In genomic region chr1:55646181-55646580, GRCh38 we compare ENCODE assay signal across 16 cellular contexts.
A peak's percentile ranks its signal among the peaks of the same experiment; 100 is the strongest.
DNase-seq lines count a peak whose midpoint lies in the region; ATAC-seq, FAIRE-seq and TF ChIP-seq lines count a peak whose summit lies in the region.
"Had no signal": no experiment of that assay in that cellular context is flagged by ENCODE, and none has a peak within 500 bp of the region (broad histone marks: within the 10 kb centered on the region; RNA-seq: fewer than 3 reads in every experiment).

No MANE protein-coding gene starts in this region.

- no peaks in the 10 kb centered on the region for H3K79me2 ChIP-seq in keratinocyte (ENCODE audit: control insufficient read depth, insufficient read depth, low read length)

- no peaks in the 10 kb centered on the region for H3K27me3 ChIP-seq in keratinocyte (ENCODE audit: control insufficient read depth, extremely low read depth, insufficient read depth, low read length)
- H3K27me3 ChIP-seq: BLaER1 had no signal

- H3K4me1 ChIP-seq in keratinocyte (ENCODE audit: control insufficient read depth, extremely low read depth, insufficient read depth, low read length), result peaks cover 18% of the 10 kb centered on the region
- H3K4me1 ChIP-seq: HAP-1 had no signal

- H3K9me1 ChIP-seq in keratinocyte (ENCODE audit: control insufficient read depth, extremely low read depth, insufficient read depth, low read length), result no peaks in the 10 kb centered on the region

- H3K27ac ChIP-seq in RWPE1, result no peak overlapping the region
- H3K27ac ChIP-seq in keratinocyte (ENCODE audit: control insufficient read depth, insufficient read depth, low read length), result no peak overlapping the region
- H3K27ac ChIP-seq: 22Rv1, BLaER1 had no signal

- no peaks in the 10 kb centered on the region for H4K20me1 ChIP-seq in keratinocyte (ENCODE audit: control insufficient read depth, extremely low read depth, insufficient read depth, low read length)
- H4K20me1 ChIP-seq: BLaER1 had no signal

- no peak overlapping the region for H3K9ac ChIP-seq in keratinocyte (ENCODE audit: control insufficient read depth, extremely low read depth, insufficient read depth, low read length)
- H3K9ac ChIP-seq: BLaER1 had no signal

- H3K9me3 ChIP-seq in keratinocyte (ENCODE audit: control insufficient read depth, low read depth, low read length), result no peaks in the 10 kb centered on the region
- H3K9me3 ChIP-seq: BLaER1, HAP-1 had no signal

- POLR2A ChIA-PET in RWPE1 (lab: Yijun Ruan, JAX; ENCODE audit: low non-redundant PET), result no interaction called here

- DNase-seq in DMS 273 (lab: John Stamatoyannopoulos, UW; ENCODE audit: unreplicated experiment) (peak; percentile 14), DMS 273 treated with DMSO at 0.1 percent for 48 hours (lab: John Stamatoyannopoulos, UW) (no peak), RWPE1 (ENCODE audit: low spot score) (peak; percentile 30), epithelial cell of esophagus (ENCODE audit: low read depth) (peak; percentile 72), keratinocyte (ENCODE audit: low read depth, low spot score) (no peak), HTR-8/SVneo (ENCODE audit: insufficient read length, low spot score) (no peak), Right ventricle myocardium inferior (ENCODE audit: missing footprints) (no peak)
- DNase-seq: CD4-positive, alpha-beta memory T cell; DMS53 had no signal

- peak; percentile 69 for FAIRE-seq in keratinocyte (lab: Jason Lieb, UNC)
- no peak for FAIRE-seq in HTR-8/SVneo (lab: Jason Lieb, UNC)
- FAIRE-seq: G401.6, GM12891, GM19239 had no signal

- dilution Hi-C loops in keratinocyte (cut with MboI; ENCODE audit: extremely low pct_ligation_motif_present, low sequenced_read_pairs), result no loop called here

- H2AFZ ChIP-seq in keratinocyte (ENCODE audit: control insufficient read depth, low read length), result peak overlapping the region; percentile 82

- no peaks in the 10 kb centered on the region for H3K36me3 ChIP-seq in keratinocyte (ENCODE audit: control insufficient read depth in 2 of 2, extremely low read depth in 1 of 2, insufficient read depth in 2 of 2, low read length in 2 of 2)
- H3K36me3 ChIP-seq: BLaER1, HAP-1 had no signal

- TF ChIP-seq CTCF in RWPE1 (conservative IDR thresholded peaks at IDR 0.05; ENCODE audit: low read depth) (no peak), epithelial cell of esophagus (IDR thresholded peaks at IDR 0.05; ENCODE audit: insufficient read depth, low read depth, low read length, missing control alignments) (no peak), keratinocyte (optimal IDR thresholded peaks at IDR 0.05 in 1 of 3, IDR thresholded peaks at IDR 0.05 in 1 of 3, conservative IDR thresholded peaks at IDR 0.05 in 1 of 3; ENCODE audit: extremely low read depth in 1 of 3, insufficient read depth in 2 of 3, low read length in 3 of 3) (no peak)

- ATAC-seq in Right ventricle myocardium inferior (no peak), HG02870 (IDR thresholded peaks at IDR 0.05; ENCODE audit: unreplicated experiment) (no peak)

- no peak overlapping the region for H3K4me3 ChIP-seq in epithelial cell of esophagus (ENCODE audit: low read length)
- peak overlapping the region in 1 of 3 experiments; percentile 18 for H3K4me3 ChIP-seq in keratinocyte (ENCODE audit: control insufficient read depth in 2 of 3, extremely low read depth in 1 of 3, insufficient read depth in 2 of 3, low read depth in 1 of 3, low read length in 3 of 3)
- H3K4me3 ChIP-seq: BLaER1, HAP-1 had no signal

- intact Hi-C loops in Right ventricle myocardium inferior (cut with DNase I), result no loop called here

- CTCF ChIA-PET in RWPE1 (lab: Yijun Ruan, JAX), result no interaction called here

- peak overlapping the region; percentile 52 for H3K4me2 ChIP-seq in keratinocyte (ENCODE audit: control insufficient read depth, extremely low read depth, insufficient read depth, low read depth, low read length)
- H3K4me2 ChIP-seq: BLaER1 had no signal

Comparison
In these comparisons a context has a peak if more than half of its experiments do, and no peak if none do; other contexts are left out.
1. DNase-seq: peak in DMS 273 (single experiment), RWPE1 (single experiment) and epithelial cell of esophagus (single experiment); none in DMS 273 treated with DMSO at 0.1 percent for 48 hours (single experiment), keratinocyte (single experiment), HTR-8/SVneo (single experiment) and Right ventricle myocardium inferior (single experiment).